1 cellular context compared by ENCODE assay signal in the genomic region with DNA sequence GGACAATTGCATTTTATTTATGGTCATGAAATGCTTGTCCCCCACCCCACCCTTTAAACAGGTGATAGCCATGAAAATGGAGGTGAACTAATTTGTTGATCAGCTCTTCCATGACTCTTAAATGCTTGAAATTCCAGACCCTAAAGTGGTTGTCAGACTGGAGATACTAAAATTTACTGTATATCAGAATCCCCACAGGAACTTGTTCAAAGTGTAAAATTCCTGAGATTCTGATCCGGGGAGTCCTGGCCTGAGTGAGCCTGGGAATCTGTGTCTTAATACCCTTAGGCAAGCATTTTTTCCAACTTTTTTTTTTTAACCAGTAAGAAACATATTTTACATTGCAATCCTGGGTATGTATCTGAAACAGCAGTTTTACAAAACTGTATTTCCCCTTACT.
TF ChIP-seq lines count a peak whose summit lies in the region.

No MANE protein-coding gene starts in this region.

TF ChIP-seq in WTC11, 78 proteins besides CTCF, POLR2A, EP300 and RAD21 (continued from another document):
- TF ChIP-seq, protein P1, sequence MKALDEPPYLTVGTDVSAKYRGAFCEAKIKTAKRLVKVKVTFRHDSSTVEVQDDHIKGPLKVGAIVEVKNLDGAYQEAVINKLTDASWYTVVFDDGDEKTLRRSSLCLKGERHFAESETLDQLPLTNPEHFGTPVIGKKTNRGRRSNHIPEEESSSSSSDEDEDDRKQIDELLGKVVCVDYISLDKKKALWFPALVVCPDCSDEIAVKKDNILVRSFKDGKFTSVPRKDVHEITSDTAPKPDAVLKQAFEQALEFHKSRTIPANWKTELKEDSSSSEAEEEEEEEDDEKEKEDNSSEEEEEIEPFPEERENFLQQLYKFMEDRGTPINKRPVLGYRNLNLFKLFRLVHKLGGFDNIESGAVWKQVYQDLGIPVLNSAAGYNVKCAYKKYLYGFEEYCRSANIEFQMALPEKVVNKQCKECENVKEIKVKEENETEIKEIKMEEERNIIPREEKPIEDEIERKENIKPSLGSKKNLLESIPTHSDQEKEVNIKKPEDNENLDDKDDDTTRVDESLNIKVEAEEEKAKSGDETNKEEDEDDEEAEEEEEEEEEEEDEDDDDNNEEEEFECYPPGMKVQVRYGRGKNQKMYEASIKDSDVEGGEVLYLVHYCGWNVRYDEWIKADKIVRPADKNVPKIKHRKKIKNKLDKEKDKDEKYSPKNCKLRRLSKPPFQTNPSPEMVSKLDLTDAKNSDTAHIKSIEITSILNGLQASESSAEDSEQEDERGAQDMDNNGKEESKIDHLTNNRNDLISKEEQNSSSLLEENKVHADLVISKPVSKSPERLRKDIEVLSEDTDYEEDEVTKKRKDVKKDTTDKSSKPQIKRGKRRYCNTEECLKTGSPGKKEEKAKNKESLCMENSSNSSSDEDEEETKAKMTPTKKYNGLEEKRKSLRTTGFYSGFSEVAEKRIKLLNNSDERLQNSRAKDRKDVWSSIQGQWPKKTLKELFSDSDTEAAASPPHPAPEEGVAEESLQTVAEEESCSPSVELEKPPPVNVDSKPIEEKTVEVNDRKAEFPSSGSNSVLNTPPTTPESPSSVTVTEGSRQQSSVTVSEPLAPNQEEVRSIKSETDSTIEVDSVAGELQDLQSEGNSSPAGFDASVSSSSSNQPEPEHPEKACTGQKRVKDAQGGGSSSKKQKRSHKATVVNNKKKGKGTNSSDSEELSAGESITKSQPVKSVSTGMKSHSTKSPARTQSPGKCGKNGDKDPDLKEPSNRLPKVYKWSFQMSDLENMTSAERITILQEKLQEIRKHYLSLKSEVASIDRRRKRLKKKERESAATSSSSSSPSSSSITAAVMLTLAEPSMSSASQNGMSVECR (CRISPR knock-in tag; IDR thresholded peaks at IDR 0.05; ENCODE audit: borderline replicate concordance), result no peak
- no peak for TF ChIP-seq CREM (CRISPR knock-in tag; IDR thresholded peaks at IDR 0.05)
- no peak for TF ChIP-seq ZNF416 (CRISPR knock-in tag; IDR thresholded peaks at IDR 0.05)
- TF ChIP-seq JAZF1 (CRISPR knock-in tag; IDR thresholded peaks at IDR 0.05), result no peak
- TF ChIP-seq, protein P2, sequence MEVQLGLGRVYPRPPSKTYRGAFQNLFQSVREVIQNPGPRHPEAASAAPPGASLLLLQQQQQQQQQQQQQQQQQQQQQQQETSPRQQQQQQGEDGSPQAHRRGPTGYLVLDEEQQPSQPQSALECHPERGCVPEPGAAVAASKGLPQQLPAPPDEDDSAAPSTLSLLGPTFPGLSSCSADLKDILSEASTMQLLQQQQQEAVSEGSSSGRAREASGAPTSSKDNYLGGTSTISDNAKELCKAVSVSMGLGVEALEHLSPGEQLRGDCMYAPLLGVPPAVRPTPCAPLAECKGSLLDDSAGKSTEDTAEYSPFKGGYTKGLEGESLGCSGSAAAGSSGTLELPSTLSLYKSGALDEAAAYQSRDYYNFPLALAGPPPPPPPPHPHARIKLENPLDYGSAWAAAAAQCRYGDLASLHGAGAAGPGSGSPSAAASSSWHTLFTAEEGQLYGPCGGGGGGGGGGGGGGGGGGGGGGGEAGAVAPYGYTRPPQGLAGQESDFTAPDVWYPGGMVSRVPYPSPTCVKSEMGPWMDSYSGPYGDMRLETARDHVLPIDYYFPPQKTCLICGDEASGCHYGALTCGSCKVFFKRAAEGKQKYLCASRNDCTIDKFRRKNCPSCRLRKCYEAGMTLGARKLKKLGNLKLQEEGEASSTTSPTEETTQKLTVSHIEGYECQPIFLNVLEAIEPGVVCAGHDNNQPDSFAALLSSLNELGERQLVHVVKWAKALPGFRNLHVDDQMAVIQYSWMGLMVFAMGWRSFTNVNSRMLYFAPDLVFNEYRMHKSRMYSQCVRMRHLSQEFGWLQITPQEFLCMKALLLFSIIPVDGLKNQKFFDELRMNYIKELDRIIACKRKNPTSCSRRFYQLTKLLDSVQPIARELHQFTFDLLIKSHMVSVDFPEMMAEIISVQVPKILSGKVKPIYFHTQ (CRISPR knock-in tag; IDR thresholded peaks at IDR 0.05), result no peak
- no peak for TF ChIP-seq TEAD4 (CRISPR knock-in tag; IDR thresholded peaks at IDR 0.05)
- no peak for TF ChIP-seq KAT7 (CRISPR knock-in tag; IDR thresholded peaks at IDR 0.05; ENCODE audit: borderline replicate concordance)
- TF ChIP-seq, protein P3, sequence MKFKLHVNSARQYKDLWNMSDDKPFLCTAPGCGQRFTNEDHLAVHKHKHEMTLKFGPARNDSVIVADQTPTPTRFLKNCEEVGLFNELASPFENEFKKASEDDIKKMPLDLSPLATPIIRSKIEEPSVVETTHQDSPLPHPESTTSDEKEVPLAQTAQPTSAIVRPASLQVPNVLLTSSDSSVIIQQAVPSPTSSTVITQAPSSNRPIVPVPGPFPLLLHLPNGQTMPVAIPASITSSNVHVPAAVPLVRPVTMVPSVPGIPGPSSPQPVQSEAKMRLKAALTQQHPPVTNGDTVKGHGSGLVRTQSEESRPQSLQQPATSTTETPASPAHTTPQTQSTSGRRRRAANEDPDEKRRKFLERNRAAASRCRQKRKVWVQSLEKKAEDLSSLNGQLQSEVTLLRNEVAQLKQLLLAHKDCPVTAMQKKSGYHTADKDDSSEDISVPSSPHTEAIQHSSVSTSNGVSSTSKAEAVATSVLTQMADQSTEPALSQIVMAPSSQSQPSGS (CRISPR knock-in tag; IDR thresholded peaks at IDR 0.05; ENCODE audit: borderline replicate concordance, low read depth), result no peak
- TF ChIP-seq, protein P4, sequence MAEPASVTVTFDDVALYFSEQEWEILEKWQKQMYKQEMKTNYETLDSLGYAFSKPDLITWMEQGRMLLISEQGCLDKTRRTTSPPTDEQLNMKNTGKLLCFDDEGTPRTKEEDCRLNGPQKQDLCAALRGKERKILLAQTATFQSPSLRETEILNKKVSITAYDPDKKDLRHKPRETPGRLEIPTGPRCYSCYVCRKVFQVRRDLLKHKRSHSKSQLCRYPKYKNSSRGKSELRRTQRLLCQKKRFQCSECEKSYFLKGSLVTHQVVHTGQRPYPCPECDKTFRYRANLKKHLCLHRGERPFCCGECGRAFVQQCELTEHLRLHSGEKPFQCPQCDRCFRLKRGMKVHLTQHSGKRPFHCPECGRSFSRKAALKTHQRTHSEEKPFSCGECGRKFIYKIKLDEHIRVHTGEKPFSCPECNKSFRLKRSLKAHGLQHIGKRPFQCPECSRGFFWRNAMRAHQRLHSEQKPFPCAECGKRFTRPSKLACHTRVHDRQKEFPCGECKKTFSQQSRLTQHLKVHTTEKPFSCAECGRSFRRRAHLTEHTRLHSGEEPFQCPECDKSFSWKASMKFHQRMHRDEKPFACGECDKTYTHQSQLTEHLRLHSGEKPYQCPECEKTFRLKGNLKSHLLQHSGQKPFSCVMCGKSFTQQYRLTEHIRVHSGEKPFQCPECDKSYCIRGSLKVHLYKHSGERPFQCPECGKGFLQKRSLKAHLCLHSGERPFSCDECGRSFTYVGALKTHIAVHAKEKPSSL (CRISPR knock-in tag; conservative IDR thresholded peaks at IDR 0.05), result no peak
- TF ChIP-seq, protein P5, sequence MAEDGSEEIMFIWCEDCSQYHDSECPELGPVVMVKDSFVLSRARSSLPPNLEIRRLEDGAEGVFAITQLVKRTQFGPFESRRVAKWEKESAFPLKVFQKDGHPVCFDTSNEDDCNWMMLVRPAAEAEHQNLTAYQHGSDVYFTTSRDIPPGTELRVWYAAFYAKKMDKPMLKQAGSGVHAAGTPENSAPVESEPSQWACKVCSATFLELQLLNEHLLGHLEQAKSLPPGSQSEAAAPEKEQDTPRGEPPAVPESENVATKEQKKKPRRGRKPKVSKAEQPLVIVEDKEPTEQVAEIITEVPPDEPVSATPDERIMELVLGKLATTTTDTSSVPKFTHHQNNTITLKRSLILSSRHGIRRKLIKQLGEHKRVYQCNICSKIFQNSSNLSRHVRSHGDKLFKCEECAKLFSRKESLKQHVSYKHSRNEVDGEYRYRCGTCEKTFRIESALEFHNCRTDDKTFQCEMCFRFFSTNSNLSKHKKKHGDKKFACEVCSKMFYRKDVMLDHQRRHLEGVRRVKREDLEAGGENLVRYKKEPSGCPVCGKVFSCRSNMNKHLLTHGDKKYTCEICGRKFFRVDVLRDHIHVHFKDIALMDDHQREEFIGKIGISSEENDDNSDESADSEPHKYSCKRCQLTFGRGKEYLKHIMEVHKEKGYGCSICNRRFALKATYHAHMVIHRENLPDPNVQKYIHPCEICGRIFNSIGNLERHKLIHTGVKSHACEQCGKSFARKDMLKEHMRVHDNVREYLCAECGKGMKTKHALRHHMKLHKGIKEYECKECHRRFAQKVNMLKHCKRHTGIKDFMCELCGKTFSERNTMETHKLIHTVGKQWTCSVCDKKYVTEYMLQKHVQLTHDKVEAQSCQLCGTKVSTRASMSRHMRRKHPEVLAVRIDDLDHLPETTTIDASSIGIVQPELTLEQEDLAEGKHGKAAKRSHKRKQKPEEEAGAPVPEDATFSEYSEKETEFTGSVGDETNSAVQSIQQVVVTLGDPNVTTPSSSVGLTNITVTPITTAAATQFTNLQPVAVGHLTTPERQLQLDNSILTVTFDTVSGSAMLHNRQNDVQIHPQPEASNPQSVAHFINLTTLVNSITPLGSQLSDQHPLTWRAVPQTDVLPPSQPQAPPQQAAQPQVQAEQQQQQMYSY (CRISPR knock-in tag; IDR thresholded peaks at IDR 0.05), result no peak
- no peak for TF ChIP-seq CBFB (CRISPR knock-in tag; IDR thresholded peaks at IDR 0.05; ENCODE audit: low read depth)
- TF ChIP-seq, protein P6, sequence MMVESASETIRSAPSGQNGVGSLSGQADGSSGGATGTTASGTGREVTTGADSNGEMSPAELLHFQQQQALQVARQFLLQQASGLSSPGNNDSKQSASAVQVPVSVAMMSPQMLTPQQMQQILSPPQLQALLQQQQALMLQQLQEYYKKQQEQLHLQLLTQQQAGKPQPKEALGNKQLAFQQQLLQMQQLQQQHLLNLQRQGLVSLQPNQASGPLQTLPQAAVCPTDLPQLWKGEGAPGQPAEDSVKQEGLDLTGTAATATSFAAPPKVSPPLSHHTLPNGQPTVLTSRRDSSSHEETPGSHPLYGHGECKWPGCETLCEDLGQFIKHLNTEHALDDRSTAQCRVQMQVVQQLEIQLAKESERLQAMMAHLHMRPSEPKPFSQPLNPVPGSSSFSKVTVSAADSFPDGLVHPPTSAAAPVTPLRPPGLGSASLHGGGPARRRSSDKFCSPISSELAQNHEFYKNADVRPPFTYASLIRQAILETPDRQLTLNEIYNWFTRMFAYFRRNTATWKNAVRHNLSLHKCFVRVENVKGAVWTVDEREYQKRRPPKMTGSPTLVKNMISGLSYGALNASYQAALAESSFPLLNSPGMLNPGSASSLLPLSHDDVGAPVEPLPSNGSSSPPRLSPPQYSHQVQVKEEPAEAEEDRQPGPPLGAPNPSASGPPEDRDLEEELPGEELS (CRISPR knock-in tag; IDR thresholded peaks at IDR 0.05), result no peak
- no peak for TF ChIP-seq PRRX2 (CRISPR knock-in tag; IDR thresholded peaks at IDR 0.05)
- TF ChIP-seq, protein P7, sequence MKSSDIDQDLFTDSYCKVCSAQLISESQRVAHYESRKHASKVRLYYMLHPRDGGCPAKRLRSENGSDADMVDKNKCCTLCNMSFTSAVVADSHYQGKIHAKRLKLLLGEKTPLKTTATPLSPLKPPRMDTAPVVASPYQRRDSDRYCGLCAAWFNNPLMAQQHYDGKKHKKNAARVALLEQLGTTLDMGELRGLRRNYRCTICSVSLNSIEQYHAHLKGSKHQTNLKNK (CRISPR knock-in tag; IDR thresholded peaks at IDR 0.05), result no peak
- TF ChIP-seq ZNF396 (CRISPR knock-in tag; IDR thresholded peaks at IDR 0.05; ENCODE audit: borderline replicate concordance), result no peak
